In genomic region chr3:114745322-114746240, GRCh38 we compare ENCODE assay signal across 1 cellular context.
A peak's percentile ranks its signal among the peaks of the same experiment; 100 is the strongest.
TF ChIP-seq lines count a peak whose summit lies in the region.

No MANE protein-coding gene starts in this region.

TF ChIP-seq in HepG2, 621 proteins besides CTCF, POLR2A, EP300 and RAD21 (continued from another document and continues in another):
- TF ChIP-seq, protein P1, sequence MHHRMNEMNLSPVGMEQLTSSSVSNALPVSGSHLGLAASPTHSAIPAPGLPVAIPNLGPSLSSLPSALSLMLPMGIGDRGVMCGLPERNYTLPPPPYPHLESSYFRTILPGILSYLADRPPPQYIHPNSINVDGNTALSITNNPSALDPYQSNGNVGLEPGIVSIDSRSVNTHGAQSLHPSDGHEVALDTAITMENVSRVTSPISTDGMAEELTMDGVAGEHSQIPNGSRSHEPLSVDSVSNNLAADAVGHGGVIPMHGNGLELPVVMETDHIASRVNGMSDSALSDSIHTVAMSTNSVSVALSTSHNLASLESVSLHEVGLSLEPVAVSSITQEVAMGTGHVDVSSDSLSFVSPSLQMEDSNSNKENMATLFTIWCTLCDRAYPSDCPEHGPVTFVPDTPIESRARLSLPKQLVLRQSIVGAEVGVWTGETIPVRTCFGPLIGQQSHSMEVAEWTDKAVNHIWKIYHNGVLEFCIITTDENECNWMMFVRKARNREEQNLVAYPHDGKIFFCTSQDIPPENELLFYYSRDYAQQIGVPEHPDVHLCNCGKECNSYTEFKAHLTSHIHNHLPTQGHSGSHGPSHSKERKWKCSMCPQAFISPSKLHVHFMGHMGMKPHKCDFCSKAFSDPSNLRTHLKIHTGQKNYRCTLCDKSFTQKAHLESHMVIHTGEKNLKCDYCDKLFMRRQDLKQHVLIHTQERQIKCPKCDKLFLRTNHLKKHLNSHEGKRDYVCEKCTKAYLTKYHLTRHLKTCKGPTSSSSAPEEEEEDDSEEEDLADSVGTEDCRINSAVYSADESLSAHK (CRISPR knock-in tag; IDR thresholded peaks at IDR 0.05; ENCODE audit: borderline replicate concordance), result no peak
- TF ChIP-seq MAFG (CRISPR knock-in tag; IDR thresholded peaks at IDR 0.05) (no peak), SNAI1 (CRISPR knock-in tag; IDR thresholded peaks at IDR 0.05; ENCODE audit: borderline replicate concordance) (no peak), ZBTB38 (CRISPR knock-in tag; IDR thresholded peaks at IDR 0.05) (no peak), MTA3 (CRISPR knock-in tag; IDR thresholded peaks at IDR 0.05) (no peak), FOXO1 (CRISPR knock-in tag; IDR thresholded peaks at IDR 0.05) (no peak), SMAD3 (CRISPR knock-in tag; IDR thresholded peaks at IDR 0.05) (no peak), KAT2B (IDR thresholded peaks at IDR 0.05; ENCODE audit: borderline replicate concordance, low read depth, low read length) (no peak), TEAD2 (CRISPR knock-in tag; IDR thresholded peaks at IDR 0.05) (no peak), SAP130 (CRISPR knock-in tag; IDR thresholded peaks at IDR 0.05; ENCODE audit: low read depth) (peak; percentile 54), RBAK (CRISPR knock-in tag; IDR thresholded peaks at IDR 0.05) (no peak), ZMYM4 (CRISPR knock-in tag; IDR thresholded peaks at IDR 0.05) (peak; percentile 57; the same call in 1 of the 2 replicates), SOX6 (IDR thresholded peaks at IDR 0.05) (no peak), SOX6 (CRISPR knock-in tag; IDR thresholded peaks at IDR 0.05) (peak; percentile 92), ZNF615 (CRISPR knock-in tag; IDR thresholded peaks at IDR 0.05; ENCODE audit: borderline replicate concordance) (no peak), CHD2 (IDR thresholded peaks at IDR 0.05; ENCODE audit: low read depth, low read length) (no peak), ZNF256 (CRISPR knock-in tag; conservative IDR thresholded peaks at IDR 0.05) (no peak), MED8 (CRISPR knock-in tag; IDR thresholded peaks at IDR 0.05; ENCODE audit: insufficient replicate concordance) (no peak), TAF1 (CRISPR knock-in tag; IDR thresholded peaks at IDR 0.05) (no peak), TFDP2 (CRISPR knock-in tag; IDR thresholded peaks at IDR 0.05) (no peak), KDM6A (CRISPR knock-in tag; IDR thresholded peaks at IDR 0.05; ENCODE audit: low read depth) (no peak), ZNF800 (CRISPR knock-in tag; IDR thresholded peaks at IDR 0.05) (peak; percentile 37; the same call in 1 of the 2 replicates), REL (CRISPR knock-in tag; conservative IDR thresholded peaks at IDR 0.05) (no peak), KLF16 (CRISPR knock-in tag; IDR thresholded peaks at IDR 0.05) (peak in 1 of 2 experiments; percentile 33; a peak in 1 of 4 replicates), RARA (CRISPR knock-in tag; IDR thresholded peaks at IDR 0.05) (0 out of 2 replicates have a peak, but pooled peaks have one; percentile 30), ISL2 (CRISPR knock-in tag; IDR thresholded peaks at IDR 0.05) (peak; percentile 40; the same call in 1 of the 2 replicates), EED (CRISPR knock-in tag; IDR thresholded peaks at IDR 0.05) (no peak), POLR2G (IDR thresholded peaks at IDR 0.05; ENCODE audit: low read depth, low read length) (no peak), ZNF883 (CRISPR knock-in tag; IDR thresholded peaks at IDR 0.05; ENCODE audit: not compliant biosample characterization) (no peak), ZNF337 (CRISPR knock-in tag; IDR thresholded peaks at IDR 0.05; ENCODE audit: borderline replicate concordance, low read depth) (no peak)
- TF ChIP-seq, protein P2, sequence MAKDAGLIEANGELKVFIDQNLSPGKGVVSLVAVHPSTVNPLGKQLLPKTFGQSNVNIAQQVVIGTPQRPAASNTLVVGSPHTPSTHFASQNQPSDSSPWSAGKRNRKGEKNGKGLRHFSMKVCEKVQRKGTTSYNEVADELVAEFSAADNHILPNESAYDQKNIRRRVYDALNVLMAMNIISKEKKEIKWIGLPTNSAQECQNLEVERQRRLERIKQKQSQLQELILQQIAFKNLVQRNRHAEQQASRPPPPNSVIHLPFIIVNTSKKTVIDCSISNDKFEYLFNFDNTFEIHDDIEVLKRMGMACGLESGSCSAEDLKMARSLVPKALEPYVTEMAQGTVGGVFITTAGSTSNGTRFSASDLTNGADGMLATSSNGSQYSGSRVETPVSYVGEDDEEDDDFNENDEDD (CRISPR knock-in tag; IDR thresholded peaks at IDR 0.05; ENCODE audit: borderline replicate concordance), result no peak
- TF ChIP-seq, protein P3, sequence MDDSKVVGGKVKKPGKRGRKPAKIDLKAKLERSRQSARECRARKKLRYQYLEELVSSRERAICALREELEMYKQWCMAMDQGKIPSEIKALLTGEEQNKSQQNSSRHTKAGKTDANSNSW (CRISPR knock-in tag; IDR thresholded peaks at IDR 0.05; ENCODE audit: borderline replicate concordance), result no peak
- TF ChIP-seq, protein P4, sequence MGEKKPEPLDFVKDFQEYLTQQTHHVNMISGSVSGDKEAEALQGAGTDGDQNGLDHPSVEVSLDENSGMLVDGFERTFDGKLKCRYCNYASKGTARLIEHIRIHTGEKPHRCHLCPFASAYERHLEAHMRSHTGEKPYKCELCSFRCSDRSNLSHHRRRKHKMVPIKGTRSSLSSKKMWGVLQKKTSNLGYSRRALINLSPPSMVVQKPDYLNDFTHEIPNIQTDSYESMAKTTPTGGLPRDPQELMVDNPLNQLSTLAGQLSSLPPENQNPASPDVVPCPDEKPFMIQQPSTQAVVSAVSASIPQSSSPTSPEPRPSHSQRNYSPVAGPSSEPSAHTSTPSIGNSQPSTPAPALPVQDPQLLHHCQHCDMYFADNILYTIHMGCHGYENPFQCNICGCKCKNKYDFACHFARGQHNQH (CRISPR knock-in tag; IDR thresholded peaks at IDR 0.05), result peak; percentile 17; the same call in 1 of the 2 replicates
- TF ChIP-seq, protein P5, sequence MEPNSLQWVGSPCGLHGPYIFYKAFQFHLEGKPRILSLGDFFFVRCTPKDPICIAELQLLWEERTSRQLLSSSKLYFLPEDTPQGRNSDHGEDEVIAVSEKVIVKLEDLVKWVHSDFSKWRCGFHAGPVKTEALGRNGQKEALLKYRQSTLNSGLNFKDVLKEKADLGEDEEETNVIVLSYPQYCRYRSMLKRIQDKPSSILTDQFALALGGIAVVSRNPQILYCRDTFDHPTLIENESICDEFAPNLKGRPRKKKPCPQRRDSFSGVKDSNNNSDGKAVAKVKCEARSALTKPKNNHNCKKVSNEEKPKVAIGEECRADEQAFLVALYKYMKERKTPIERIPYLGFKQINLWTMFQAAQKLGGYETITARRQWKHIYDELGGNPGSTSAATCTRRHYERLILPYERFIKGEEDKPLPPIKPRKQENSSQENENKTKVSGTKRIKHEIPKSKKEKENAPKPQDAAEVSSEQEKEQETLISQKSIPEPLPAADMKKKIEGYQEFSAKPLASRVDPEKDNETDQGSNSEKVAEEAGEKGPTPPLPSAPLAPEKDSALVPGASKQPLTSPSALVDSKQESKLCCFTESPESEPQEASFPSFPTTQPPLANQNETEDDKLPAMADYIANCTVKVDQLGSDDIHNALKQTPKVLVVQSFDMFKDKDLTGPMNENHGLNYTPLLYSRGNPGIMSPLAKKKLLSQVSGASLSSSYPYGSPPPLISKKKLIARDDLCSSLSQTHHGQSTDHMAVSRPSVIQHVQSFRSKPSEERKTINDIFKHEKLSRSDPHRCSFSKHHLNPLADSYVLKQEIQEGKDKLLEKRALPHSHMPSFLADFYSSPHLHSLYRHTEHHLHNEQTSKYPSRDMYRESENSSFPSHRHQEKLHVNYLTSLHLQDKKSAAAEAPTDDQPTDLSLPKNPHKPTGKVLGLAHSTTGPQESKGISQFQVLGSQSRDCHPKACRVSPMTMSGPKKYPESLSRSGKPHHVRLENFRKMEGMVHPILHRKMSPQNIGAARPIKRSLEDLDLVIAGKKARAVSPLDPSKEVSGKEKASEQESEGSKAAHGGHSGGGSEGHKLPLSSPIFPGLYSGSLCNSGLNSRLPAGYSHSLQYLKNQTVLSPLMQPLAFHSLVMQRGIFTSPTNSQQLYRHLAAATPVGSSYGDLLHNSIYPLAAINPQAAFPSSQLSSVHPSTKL (CRISPR knock-in tag; IDR thresholded peaks at IDR 0.05), result peak; percentile 58
- TF ChIP-seq, protein P6, sequence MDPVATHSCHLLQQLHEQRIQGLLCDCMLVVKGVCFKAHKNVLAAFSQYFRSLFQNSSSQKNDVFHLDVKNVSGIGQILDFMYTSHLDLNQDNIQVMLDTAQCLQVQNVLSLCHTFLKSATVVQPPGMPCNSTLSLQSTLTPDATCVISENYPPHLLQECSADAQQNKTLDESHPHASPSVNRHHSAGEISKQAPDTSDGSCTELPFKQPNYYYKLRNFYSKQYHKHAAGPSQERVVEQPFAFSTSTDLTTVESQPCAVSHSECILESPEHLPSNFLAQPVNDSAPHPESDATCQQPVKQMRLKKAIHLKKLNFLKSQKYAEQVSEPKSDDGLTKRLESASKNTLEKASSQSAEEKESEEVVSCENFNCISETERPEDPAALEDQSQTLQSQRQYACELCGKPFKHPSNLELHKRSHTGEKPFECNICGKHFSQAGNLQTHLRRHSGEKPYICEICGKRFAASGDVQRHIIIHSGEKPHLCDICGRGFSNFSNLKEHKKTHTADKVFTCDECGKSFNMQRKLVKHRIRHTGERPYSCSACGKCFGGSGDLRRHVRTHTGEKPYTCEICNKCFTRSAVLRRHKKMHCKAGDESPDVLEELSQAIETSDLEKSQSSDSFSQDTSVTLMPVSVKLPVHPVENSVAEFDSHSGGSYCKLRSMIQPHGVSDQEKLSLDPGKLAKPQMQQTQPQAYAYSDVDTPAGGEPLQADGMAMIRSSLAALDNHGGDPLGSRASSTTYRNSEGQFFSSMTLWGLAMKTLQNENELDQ (CRISPR knock-in tag; IDR thresholded peaks at IDR 0.05; ENCODE audit: borderline replicate concordance), result no peak
- TF ChIP-seq, protein P7, sequence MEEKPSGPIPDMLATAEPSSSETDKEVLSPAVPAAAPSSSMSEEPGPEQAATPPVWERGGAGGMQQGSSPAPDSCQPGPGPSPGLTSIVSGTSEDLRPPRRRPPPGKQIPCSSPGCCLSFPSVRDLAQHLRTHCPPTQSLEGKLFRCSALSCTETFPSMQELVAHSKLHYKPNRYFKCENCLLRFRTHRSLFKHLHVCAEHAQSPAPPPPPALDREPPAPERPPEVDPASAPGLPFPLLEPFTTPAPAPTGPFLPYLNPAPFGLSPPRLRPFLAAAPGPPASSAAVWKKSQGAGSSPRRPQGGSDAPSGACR (CRISPR knock-in tag; IDR thresholded peaks at IDR 0.05), result no peak
- TF ChIP-seq, protein P8, sequence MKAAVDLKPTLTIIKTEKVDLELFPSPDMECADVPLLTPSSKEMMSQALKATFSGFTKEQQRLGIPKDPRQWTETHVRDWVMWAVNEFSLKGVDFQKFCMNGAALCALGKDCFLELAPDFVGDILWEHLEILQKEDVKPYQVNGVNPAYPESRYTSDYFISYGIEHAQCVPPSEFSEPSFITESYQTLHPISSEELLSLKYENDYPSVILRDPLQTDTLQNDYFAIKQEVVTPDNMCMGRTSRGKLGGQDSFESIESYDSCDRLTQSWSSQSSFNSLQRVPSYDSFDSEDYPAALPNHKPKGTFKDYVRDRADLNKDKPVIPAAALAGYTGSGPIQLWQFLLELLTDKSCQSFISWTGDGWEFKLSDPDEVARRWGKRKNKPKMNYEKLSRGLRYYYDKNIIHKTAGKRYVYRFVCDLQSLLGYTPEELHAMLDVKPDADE (CRISPR knock-in tag; IDR thresholded peaks at IDR 0.05), result no peak
- TF ChIP-seq, protein P9, sequence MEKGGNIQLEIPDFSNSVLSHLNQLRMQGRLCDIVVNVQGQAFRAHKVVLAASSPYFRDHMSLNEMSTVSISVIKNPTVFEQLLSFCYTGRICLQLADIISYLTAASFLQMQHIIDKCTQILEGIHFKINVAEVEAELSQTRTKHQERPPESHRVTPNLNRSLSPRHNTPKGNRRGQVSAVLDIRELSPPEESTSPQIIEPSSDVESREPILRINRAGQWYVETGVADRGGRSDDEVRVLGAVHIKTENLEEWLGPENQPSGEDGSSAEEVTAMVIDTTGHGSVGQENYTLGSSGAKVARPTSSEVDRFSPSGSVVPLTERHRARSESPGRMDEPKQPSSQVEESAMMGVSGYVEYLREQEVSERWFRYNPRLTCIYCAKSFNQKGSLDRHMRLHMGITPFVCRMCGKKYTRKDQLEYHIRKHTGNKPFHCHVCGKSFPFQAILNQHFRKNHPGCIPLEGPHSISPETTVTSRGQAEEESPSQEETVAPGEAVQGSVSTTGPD (CRISPR knock-in tag; IDR thresholded peaks at IDR 0.05), result no peak
